Comparison of ENCODE assay signal across 26 cellular contexts in the genomic region with DNA sequence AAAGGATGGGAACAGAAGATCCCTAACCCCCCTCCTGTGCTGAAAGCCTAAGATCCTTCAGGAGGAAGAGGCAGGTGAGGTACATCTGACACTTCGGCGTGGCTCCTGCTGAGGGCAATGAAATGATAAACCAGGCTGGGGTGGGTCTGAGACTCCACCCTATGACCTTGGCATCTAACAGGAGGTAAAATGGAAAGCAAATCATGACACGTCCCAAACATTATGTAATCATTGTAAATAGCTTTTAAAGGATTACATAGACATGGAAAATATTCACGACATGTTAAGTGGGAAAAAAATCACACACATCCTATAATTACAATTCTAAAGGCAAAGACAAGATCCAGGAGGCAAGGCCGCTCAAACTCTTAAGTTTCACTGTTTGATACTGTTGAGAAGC.
DNase-seq lines count a peak whose midpoint lies in the region; ATAC-seq, FAIRE-seq and TF ChIP-seq lines count a peak whose summit lies in the region.
"Had no signal": no experiment of that assay in that cellular context is flagged by ENCODE, and none has a peak within 500 bp of the region (broad histone marks: within the 10 kb centered on the region; RNA-seq: fewer than 3 reads in every experiment).

No MANE protein-coding gene starts in this region.

- H3K27me3 Mint-ChIP-seq in progenitor cell of endocrine pancreas = no peaks in the 10 kb centered on the region
- H3K27me3 Mint-ChIP-seq: CD4-positive, alpha-beta T cell had no signal

- peaks cover 17% of the 10 kb centered on the region for H3K9me3 Mint-ChIP-seq in progenitor cell of endocrine pancreas (ENCODE audit: low read depth)

- H3K27ac ChIP-seq in lower lobe of right lung = no peak overlapping the region
- H3K27ac ChIP-seq: BLaER1 treated with 17β-estradiol and CSF1 and Interleukin-3, amounts not matched to agents 10 nM and 100 nM; PC-9; SJCRH30 had no signal

- peaks cover 17% of the 10 kb centered on the region for H3K9me3 ChIP-seq in lower lobe of right lung

- intact Hi-C loops in lower lobe of right lung (cut with DNase I) = no loop called here

- no peak overlapping the region for H3K4me3 Mint-ChIP-seq in progenitor cell of endocrine pancreas (ENCODE audit: low read depth)
- H3K4me3 Mint-ChIP-seq: CD4-positive, alpha-beta T cell; GM23338; H9 had no signal

- H3K27ac Mint-ChIP-seq in progenitor cell of endocrine pancreas = peak overlapping the region; percentile 34
- H3K27ac Mint-ChIP-seq: CD4-positive, alpha-beta T cell; GM23338; H9 had no signal

- H3K27me3 ChIP-seq in bronchial epithelial cell (ENCODE audit: control insufficient read depth, insufficient read depth, low read length) (no peaks in the 10 kb centered on the region), lower lobe of right lung (ENCODE audit: low read depth) (no peaks in the 10 kb centered on the region)
- H3K27me3 ChIP-seq: BLaER1 treated with 17β-estradiol and CSF1 and Interleukin-3, amounts not matched to agents 10 nM and 100 nM; SJCRH30 had no signal

- no peak overlapping the region for H3K4me3 ChIP-seq in bronchial epithelial cell (ENCODE audit: low read depth, low read length)
- H3K4me3 ChIP-seq in lower lobe of right lung = no peak overlapping the region
- H3K4me3 ChIP-seq: BLaER1 treated with 17β-estradiol and CSF1 and Interleukin-3, amounts not matched to agents 10 nM and 100 nM; GM23338; K562; PC-9; SJCRH30 had no signal

- no peaks in the 10 kb centered on the region for H3K4me1 ChIP-seq in lower lobe of right lung

- TF ChIP-seq CTCF in bronchial epithelial cell (IDR thresholded peaks at IDR 0.05; ENCODE audit: insufficient read depth, low read length, severe bottlenecking) = no peak
- no peak for TF ChIP-seq CTCF in lower lobe of right lung (IDR thresholded peaks at IDR 0.05)
- TF ChIP-seq CTCF in progenitor cell of endocrine pancreas (IDR thresholded peaks at IDR 0.05; ENCODE audit: unreplicated experiment) = no peak

- no peaks in the 10 kb centered on the region for H3K36me3 ChIP-seq in bronchial epithelial cell (ENCODE audit: control insufficient read depth, insufficient read depth, low read length)
- H3K36me3 ChIP-seq in lower lobe of right lung = no peaks in the 10 kb centered on the region
- H3K36me3 ChIP-seq: BLaER1 treated with 17β-estradiol and CSF1 and Interleukin-3, amounts not matched to agents 10 nM and 100 nM; SJCRH30 had no signal

- no peaks in the 10 kb centered on the region for H3K4me1 Mint-ChIP-seq in progenitor cell of endocrine pancreas (ENCODE audit: low read depth)
- H3K4me1 Mint-ChIP-seq: GM23338, H9 had no signal

- DNase-seq in bronchial epithelial cell (ENCODE audit: low read depth) (peak; percentile 66), lower lobe of right lung (peak; percentile 4), progenitor cell of endocrine pancreas (ENCODE audit: low spot score, unreplicated experiment) (no peak), COLO829 (ENCODE audit: low spot score) (no peak), iPS-NIHi7 (ENCODE audit: extremely low spot score) (no peak)
- no peak for DNase-seq in activated CD4-positive, alpha-beta T cell treated with anti-CD3 and anti-CD28 coated beads, Interleukin-2, amount 50 U/mL, for 4 hours
- DNase-seq: AML-193; CD4-positive, alpha-beta T cell; COR-L47; DMS53; H9; NCI-H1105 treated with DMSO at 0.1 percent for 48 hours; NCI-H146; NCI-H1930; NCI-H2107; NCI-H446; NCI-H524 treated with DMSO at 0.1 percent for 48 hours; PC-9; SJCRH30 had no signal

- peaks cover 9% of the 10 kb centered on the region for H3K36me3 Mint-ChIP-seq in progenitor cell of endocrine pancreas (ENCODE audit: insufficient read depth)

- ATAC-seq in esophagus mucosa (peak; percentile 18), lower lobe of right lung (no peak), GM21528 (IDR thresholded peaks at IDR 0.05; ENCODE audit: low FRiP score, unreplicated experiment) (no peak)
- ATAC-seq: GM23338, K562, Right ventricle myocardium inferior had no signal

- FAIRE-seq in bronchial epithelial cell (lab: Jason Lieb, UNC) = no peak
- FAIRE-seq: HTR-8/SVneo, K562 had no signal

Comparison
In these comparisons a context has a peak if more than half of its experiments do, and no peak if none do; other contexts are left out.
1. DNase-seq: peak in bronchial epithelial cell (single experiment) and lower lobe of right lung (single experiment); none in progenitor cell of endocrine pancreas (single experiment), COLO829 (single experiment), activated CD4-positive, alpha-beta T cell treated with anti-CD3 and anti-CD28 coated beads, Interleukin-2, amount 50 U/mL, for 4 hours (0 of 2) and iPS-NIHi7 (single experiment).